10 cellular contexts compared by ENCODE assay signal in genomic region chr18:80202264-80202998, GRCh38. TPM values are rescaled to one million over a fixed set of nuclear protein-coding genes. Genes with fewer than 3 reads are reported as not detected.
DNase-seq lines count a peak whose midpoint lies in the region; ATAC-seq and TF ChIP-seq lines count a peak whose summit lies in the region.
"Had no signal": no experiment of that assay in that cellular context is flagged by ENCODE, and none has a peak within 500 bp of the region (broad histone marks: within the 10 kb centered on the region; RNA-seq: fewer than 3 reads in every experiment).

No MANE protein-coding gene starts in this region.

- 92 to 100% methylated on average over 3 to 12 of the region's 12 CpGs for WGBS in endodermal cell (ENCODE audit: insufficient coverage in 1 of 2, insufficient read length in 1 of 2), 2 experiments

- ATAC-seq in GM18502 (IDR thresholded peaks at IDR 0.05; ENCODE audit: poor library complexity, unreplicated experiment) (peak; percentile 95), HG02884 (IDR thresholded peaks at IDR 0.05; ENCODE audit: unreplicated experiment) (peak; percentile 97), Right ventricle myocardium inferior (no peak)

- no peaks in the 10 kb centered on the region for H3K36me3 ChIP-seq in endodermal cell (ENCODE audit: control insufficient read depth, insufficient read depth, low read length)

- no peaks in the 10 kb centered on the region for H3K4me1 ChIP-seq in endodermal cell (ENCODE audit: control insufficient read depth, insufficient read depth, low read length)

- H3K4me1 Mint-ChIP-seq in activated CD4-positive, alpha-beta memory T cell treated with anti-CD3 and anti-CD28 coated beads for 36 hours (ENCODE audit: low read depth), result peaks cover 22% of the 10 kb centered on the region
- H3K4me1 Mint-ChIP-seq in endodermal cell (peaks cover 10% of the 10 kb centered on the region), endothelial cell (ENCODE audit: unreplicated experiment) (peaks cover 5% of the 10 kb centered on the region)

- H3K36me3 Mint-ChIP-seq in activated CD4-positive, alpha-beta memory T cell treated with anti-CD3 and anti-CD28 coated beads for 36 hours, result no peaks in the 10 kb centered on the region
- H3K36me3 Mint-ChIP-seq in endodermal cell (ENCODE audit: low read depth) (no peaks in the 10 kb centered on the region), endothelial cell (ENCODE audit: low read depth, unreplicated experiment) (no peaks in the 10 kb centered on the region)

- H3K9me3 Mint-ChIP-seq in activated CD4-positive, alpha-beta memory T cell treated with anti-CD3 and anti-CD28 coated beads for 36 hours, result no peaks in the 10 kb centered on the region
- H3K9me3 Mint-ChIP-seq in endodermal cell (no peaks in the 10 kb centered on the region), endothelial cell (ENCODE audit: unreplicated experiment) (no peaks in the 10 kb centered on the region)

- POLR2A ChIA-PET in activated CD4-positive, alpha-beta memory T cell treated with anti-CD3 and anti-CD28 coated beads for 36 hours (lab: Charles Lee), result interaction anchor here (0.6 to 1.3 kb wide), 3 partner anchors 10 to 48 kb away, joined by 3 to 5 read pairs (median 3); no protein-coding TSS in a partner anchor

- H3K27ac Mint-ChIP-seq in activated CD4-positive, alpha-beta memory T cell treated with anti-CD3 and anti-CD28 coated beads for 36 hours, result no peak overlapping the region
- H3K27ac Mint-ChIP-seq in endodermal cell (no peak overlapping the region), endothelial cell (ENCODE audit: unreplicated experiment) (no peak overlapping the region)

- no peak overlapping the region for H3K9ac ChIP-seq in endodermal cell (ENCODE audit: extremely low read depth, low read length, poor library complexity, severe bottlenecking)

- intact Hi-C loops in activated CD4-positive, alpha-beta memory T cell treated with anti-CD3 and anti-CD28 coated beads for 36 hours (cut with micrococcal nuclease), result loop anchor here (1.0 kb wide), 1 partner anchor 48 kb away; no protein-coding TSS in a partner anchor
- intact Hi-C loops in Right ventricle myocardium inferior (cut with DNase I), result no loop called here

- no peak for TF ChIP-seq CTCF in endodermal cell (conservative IDR thresholded peaks at IDR 0.05)
- no peak for TF ChIP-seq CTCF in endothelial cell (IDR thresholded peaks at IDR 0.05; ENCODE audit: unreplicated experiment)

- DNase-seq in GM19240 (ENCODE audit: insufficient read length, low spot score) (peak; percentile 39), NCI-H1092 (lab: John Stamatoyannopoulos, UW) (no peak), endodermal cell (no peak), endothelial cell (ENCODE audit: low spot score) (no peak), Right ventricle myocardium inferior (ENCODE audit: missing footprints) (no peak)
- DNase-seq in activated CD4-positive, alpha-beta memory T cell treated with anti-CD3 and anti-CD28 coated beads for 36 hours, result peak; percentile 75
- DNase-seq: DND-41, NCI-H526 had no signal

- no peaks in the 10 kb centered on the region for H3K27me3 ChIP-seq in endodermal cell (ENCODE audit: control insufficient read depth, insufficient read depth, low read length, poor library complexity, severe bottlenecking)

- H3K9me3 ChIP-seq in endodermal cell (ENCODE audit: control insufficient read depth, low read length), result no peaks in the 10 kb centered on the region

- no peak overlapping the region for H3K4me3 Mint-ChIP-seq in activated CD4-positive, alpha-beta memory T cell treated with anti-CD3 and anti-CD28 coated beads for 36 hours
- H3K4me3 Mint-ChIP-seq in endodermal cell (no peak overlapping the region), endothelial cell (ENCODE audit: unreplicated experiment) (no peak overlapping the region)

- H3K27ac ChIP-seq in endodermal cell (ENCODE audit: low read depth, low read length), result no peak overlapping the region

- peaks cover 55% of the 10 kb centered on the region for H3K27me3 Mint-ChIP-seq in activated CD4-positive, alpha-beta memory T cell treated with anti-CD3 and anti-CD28 coated beads for 36 hours
- H3K27me3 Mint-ChIP-seq in endodermal cell (ENCODE audit: insufficient read depth), result no peaks in the 10 kb centered on the region
- H3K27me3 Mint-ChIP-seq in endothelial cell (ENCODE audit: unreplicated experiment), result peaks cover 7% of the 10 kb centered on the region

- H3K4me3 ChIP-seq in endodermal cell (ENCODE audit: low read length), result no peak overlapping the region

- CTCF ChIA-PET in activated CD4-positive, alpha-beta memory T cell treated with anti-CD3 and anti-CD28 coated beads for 36 hours (lab: Charles Lee), result interaction anchor here (1.1 to 4.2 kb wide), 4 partner anchors 7 to 54 kb away, joined by 3 to 23 read pairs (median 6); no protein-coding TSS in a partner anchor

RNA-seq across cellular contexts. Expression of gene PARD6G, which starts 44.9 kb away (rescaled TPM):
- total RNA-seq in activated CD4-positive, alpha-beta memory T cell treated with anti-CD3 and anti-CD28 coated beads for 36 hours, result under 1 TPM; 0.17 to 0.40 TPM
- total RNA-seq in endodermal cell (10 to 100 TPM; 15.4 to 17.3 TPM), endothelial cell (ENCODE audit: unreplicated experiment) (10.4 TPM), Right ventricle myocardium inferior (2.1 TPM)
- 24.1 TPM for polyA plus RNA-seq in endodermal cell (2013, experiment 1 of 2)
- 25.0 TPM for polyA plus RNA-seq in endodermal cell (2013, experiment 2 of 2)

Comparison
In these comparisons a context has a peak if more than half of its experiments do, and no peak if none do; other contexts are left out.
1. DNase-seq: peak in GM19240 (single experiment) and activated CD4-positive, alpha-beta memory T cell treated with anti-CD3 and anti-CD28 coated beads for 36 hours (single experiment); none in NCI-H1092 (single experiment), endodermal cell (single experiment), endothelial cell (single experiment) and Right ventricle myocardium inferior (single experiment).